ENCODE assay signal across 15 cellular contexts in genomic region chr1:159318784-159319551, GRCh38. TPM values are rescaled to one million over a fixed set of nuclear protein-coding genes. Genes with fewer than 3 reads are reported as not detected.
DNase-seq lines count a peak whose midpoint lies in the region; ATAC-seq and TF ChIP-seq lines count a peak whose summit lies in the region.
"Had no signal": no experiment of that assay in that cellular context is flagged by ENCODE, and none has a peak within 500 bp of the region (broad histone marks: within the 10 kb centered on the region; RNA-seq: fewer than 3 reads in every experiment).

No MANE protein-coding gene starts in this region.

- no peak overlapping the region; the same call in 1 of the 2 replicates for H3K4me3 Mint-ChIP-seq in HFFc6
- H3K4me3 Mint-ChIP-seq: GM23338, H9 had no signal

- H3K27ac Mint-ChIP-seq in HFFc6 = peak overlapping the region; percentile 25
- H3K27ac Mint-ChIP-seq: CD14-positive monocyte, GM23338, H9 had no signal

- H3K27me3 Mint-ChIP-seq in HFFc6 (ENCODE audit: insufficient read depth) = no peaks in the 10 kb centered on the region

- peaks cover 39% of the 10 kb centered on the region for H3K4me1 Mint-ChIP-seq in HFFc6 (ENCODE audit: low read depth)
- H3K4me1 Mint-ChIP-seq: GM23338, H9 had no signal

- no peak for DNase-seq in HFFc6
- no peak for DNase-seq in RWPE2 (ENCODE audit: low spot score)
- peak; percentile 15 for DNase-seq in dermis blood vessel endothelial cell
- DNase-seq in iPS-NIHi7 (ENCODE audit: extremely low spot score) = no peak
- no peak for DNase-seq in COR-L47 (lab: John Stamatoyannopoulos, UW)
- no peak for DNase-seq in activated T-cell treated with anti-CD3 and anti-CD28 coated beads, Interleukin-2, amount 50 U/mL, for 1 hour
- DNase-seq: Calu3, DMS 273 treated with DMSO at 0.1 percent for 48 hours, H9 had no signal

- H3K27me3 ChIP-seq in RWPE2 (ENCODE audit: insufficient read depth, poor library complexity, severe bottlenecking) = peaks cover 3% of the 10 kb centered on the region

- H3K4me1 ChIP-seq in RWPE2 (ENCODE audit: insufficient read depth, poor library complexity, severe bottlenecking) = no peaks in the 10 kb centered on the region
- H3K4me1 ChIP-seq: A549 had no signal

- no peak overlapping the region for H3K27ac ChIP-seq in RWPE2 (ENCODE audit: poor library complexity, severe bottlenecking)
- H3K27ac ChIP-seq: A549 had no signal

- no peaks in the 10 kb centered on the region for H3K36me3 ChIP-seq in RWPE2 (ENCODE audit: low read depth)

- H3K4me3 ChIP-seq in RWPE2 (ENCODE audit: severe bottlenecking) = no peak overlapping the region
- H3K4me3 ChIP-seq: A549, GM23338, K562 had no signal

- no peaks in the 10 kb centered on the region for H3K9me3 ChIP-seq in RWPE2 (ENCODE audit: severe bottlenecking)
- H3K9me3 ChIP-seq: A549 had no signal

- ATAC-seq in RWPE2 (ENCODE audit: low read depth) = peak; percentile 35; the same call in 1 of the 3 replicates
- ATAC-seq in HG02938 (IDR thresholded peaks at IDR 0.05; ENCODE audit: unreplicated experiment) = no peak
- ATAC-seq: A549, GM23338, K562 had no signal

- peaks cover 6% of the 10 kb centered on the region for H3K9me3 Mint-ChIP-seq in HFFc6

- TF ChIP-seq CTCF in HFFc6 (IDR thresholded peaks at IDR 0.05) = no peak
- TF ChIP-seq CTCF in RWPE2 (IDR thresholded peaks at IDR 0.05; ENCODE audit: poor library complexity, severe bottlenecking) = no peak

- H3K36me3 Mint-ChIP-seq in HFFc6 (ENCODE audit: low read depth) = peaks cover 8% of the 10 kb centered on the region
- H3K36me3 Mint-ChIP-seq: CD14-positive monocyte had no signal

RNA-seq across cellular contexts. Expression of gene FCER1A, which starts 16.8 kb away (rescaled TPM):
- not detected for total RNA-seq in HFFc6 (2021; fragmentation: NEBNext Ultra II Directional; extraction: Animal tissue kit (Norgen Biotek cat#: 25700))
- not detected in 2 replicates for total RNA-seq in dermis blood vessel endothelial cell
- total RNA-seq: Calu3, Daoy, GM23338, H9, K562 had no signal
